8 cellular contexts compared by ENCODE assay signal in genomic region chr4:137531951-137532868, GRCh38. TPM values are rescaled to one million over a fixed set of nuclear protein-coding genes. Genes with fewer than 3 reads are reported as not detected.
A peak's percentile ranks its signal among the peaks of the same experiment; 100 is the strongest.
DNase-seq lines count a peak whose midpoint lies in the region; FAIRE-seq and TF ChIP-seq lines count a peak whose summit lies in the region.

PCDH18 (minus strand) TSS chr4:137532494; CDS start chr4:137532088, 406 bp downstream.

- H2AFZ ChIP-seq in keratinocyte (ENCODE audit: control insufficient read depth, low read length), result peak within 1 kb of the TSS; percentile 76

- dilution Hi-C loops in keratinocyte (cut with MboI; ENCODE audit: extremely low pct_ligation_motif_present, low sequenced_read_pairs), result no loop called here

- peaks cover 4% of the 10 kb centered on the region for H3K4me1 ChIP-seq in HEK293 (ENCODE audit: control insufficient read depth, insufficient read depth, low read length)
- peaks cover 3% of the 10 kb centered on the region for H3K4me1 ChIP-seq in keratinocyte (ENCODE audit: control insufficient read depth, extremely low read depth, insufficient read depth, low read length)

- peaks cover 11% of the 10 kb centered on the region for H3K27me3 ChIP-seq in keratinocyte (ENCODE audit: control insufficient read depth, extremely low read depth, insufficient read depth, low read length)

- DNase-seq in NCI-H1105 treated with DMSO at 0.1 percent for 48 hours (lab: John Stamatoyannopoulos, UW), result peak; percentile 58
- no peak for DNase-seq in NCI-H1105 (lab: John Stamatoyannopoulos, UW)
- peak; percentile 83 for DNase-seq in NCI-H748 (lab: John Stamatoyannopoulos, UW; ENCODE audit: unreplicated experiment)
- DNase-seq in cerebellar cortex (ENCODE audit: low spot score), result peak; percentile 43
- DNase-seq in keratinocyte (ENCODE audit: low read depth, low spot score), result no peak
- peak; percentile 6 for DNase-seq in stimulated activated CD4-positive, alpha-beta T cell treated with anti-CD3 and anti-CD28 coated beads, Interleukin-4, amount 100 ng/mL, for 1 hour
- DNase-seq in LoVo (ENCODE audit: low spot score), result no peak

- no peaks in the 10 kb centered on the region for H3K79me2 ChIP-seq in keratinocyte (ENCODE audit: control insufficient read depth, insufficient read depth, low read length)

- H3K27ac ChIP-seq in HEK293 (ENCODE audit: extremely low read depth, low read depth, low read length) (peak within 1 kb of the TSS; percentile 67; the same call in 1 of the 2 replicates), keratinocyte (ENCODE audit: control insufficient read depth, insufficient read depth, low read length) (no peak within 1 kb of the TSS)

- no peaks in the 10 kb centered on the region for H4K20me1 ChIP-seq in keratinocyte (ENCODE audit: control insufficient read depth, extremely low read depth, insufficient read depth, low read length)

- peak; percentile 57 for FAIRE-seq in keratinocyte (lab: Jason Lieb, UNC)

- peaks cover 3 to 25% of the 10 kb centered on the region in 2 experiments; a peak in 2 of 3 replicates for H3K36me3 ChIP-seq in HEK293 (ENCODE audit: control insufficient read depth in 2 of 2, insufficient read depth in 1 of 2, low read length in 2 of 2)
- no peaks in the 10 kb centered on the region for H3K36me3 ChIP-seq in keratinocyte (ENCODE audit: control insufficient read depth in 2 of 2, extremely low read depth in 1 of 2, insufficient read depth in 2 of 2, low read length in 2 of 2)

- H3K9me3 ChIP-seq in HEK293 (ENCODE audit: control insufficient read depth, insufficient read depth, low read depth, low read length) (no peaks in the 10 kb centered on the region), keratinocyte (ENCODE audit: control insufficient read depth, low read depth, low read length) (no peaks in the 10 kb centered on the region)

- no peak for TF ChIP-seq CTCF in HEK293 (tag by site-specific recombination; IDR thresholded peaks at IDR 0.05)
- TF ChIP-seq CTCF in keratinocyte (optimal IDR thresholded peaks at IDR 0.05 in 1 of 3, IDR thresholded peaks at IDR 0.05 in 1 of 3, conservative IDR thresholded peaks at IDR 0.05 in 1 of 3; ENCODE audit: extremely low read depth in 1 of 3, insufficient read depth in 2 of 3, low read length in 3 of 3), result no peak

- H3K4me2 ChIP-seq in keratinocyte (ENCODE audit: control insufficient read depth, extremely low read depth, insufficient read depth, low read depth, low read length), result peak within 1 kb of the TSS; percentile 59

- H3K9me1 ChIP-seq in keratinocyte (ENCODE audit: control insufficient read depth, extremely low read depth, insufficient read depth, low read length), result no peaks in the 10 kb centered on the region

- H3K4me3 ChIP-seq in HEK293 (ENCODE audit: low read depth, low read length), result peak within 1 kb of the TSS; percentile 70
- peak within 1 kb of the TSS; percentile 1 to 59 (median 26) for H3K4me3 ChIP-seq in keratinocyte (ENCODE audit: control insufficient read depth in 2 of 3, extremely low read depth in 1 of 3, insufficient read depth in 2 of 3, low read depth in 1 of 3, low read length in 3 of 3)

- POLR2A ChIA-PET in HEK293 (lab: Yijun Ruan, JAX), result interaction anchor here (0.6 to 0.9 kb wide), 3 partner anchors 27 to 500 kb away, joined by 3 read pairs; no protein-coding TSS in a partner anchor

- no peak within 1 kb of the TSS for H3K9ac ChIP-seq in keratinocyte (ENCODE audit: control insufficient read depth, extremely low read depth, insufficient read depth, low read length)

- CTCF ChIA-PET in HEK293 (lab: Yijun Ruan, JAX), result interaction anchor here (0.6 to 1.3 kb wide), 5 partner anchors 93 to 404 kb away, joined by 3 read pairs; no protein-coding TSS in a partner anchor

TF ChIP-seq in HEK293, 187 proteins besides CTCF, POLR2A, EP300 and RAD21 (continues in another document):
- peak; percentile 57; the same call in 1 of the 2 replicates for TF ChIP-seq ZNF366 (tag by site-specific recombination; conservative IDR thresholded peaks at IDR 0.05)
- no peak for TF ChIP-seq SALL2 (tag by site-specific recombination; IDR thresholded peaks at IDR 0.05; ENCODE audit: borderline replicate concordance)
- no peak for TF ChIP-seq ZSCAN23 (tag by site-specific recombination; IDR thresholded peaks at IDR 0.05)
- peak; percentile 71 for TF ChIP-seq PRDM10 (tag by site-specific recombination; IDR thresholded peaks at IDR 0.05)
- TF ChIP-seq ZNF701 (tag by site-specific recombination; IDR thresholded peaks at IDR 0.05), result no peak
- no peak for TF ChIP-seq OSR2 (tag by site-specific recombination; IDR thresholded peaks at IDR 0.05)
- TF ChIP-seq ZNF202 (tag by site-specific recombination; IDR thresholded peaks at IDR 0.05; ENCODE audit: borderline replicate concordance), result no peak
- no peak for TF ChIP-seq ZNF629 (tag by site-specific recombination; IDR thresholded peaks at IDR 0.05)
- peak; percentile 34; the same call in 1 of the 2 replicates for TF ChIP-seq ZFHX2 (tag by site-specific recombination; conservative IDR thresholded peaks at IDR 0.05)
- no peak for TF ChIP-seq PRDM6 (tag by site-specific recombination; IDR thresholded peaks at IDR 0.05)
- TF ChIP-seq ZNF423 (tag by site-specific recombination; IDR thresholded peaks at IDR 0.05), result no peak
- peak; percentile 81 for TF ChIP-seq ZBTB17 (tag by site-specific recombination; IDR thresholded peaks at IDR 0.05)
- TF ChIP-seq ZNF561 (tag by site-specific recombination; IDR thresholded peaks at IDR 0.05; ENCODE audit: borderline replicate concordance), result no peak
- TF ChIP-seq PATZ1 (tag by site-specific recombination; IDR thresholded peaks at IDR 0.05), result peak; percentile 61
- peak; percentile 50 for TF ChIP-seq EGR2 (tag by site-specific recombination; IDR thresholded peaks at IDR 0.05; ENCODE audit: low read depth)

RNA-seq across cellular contexts. Expression of gene PCDH18, which starts in this region (rescaled TPM):
- polyA plus RNA-seq in keratinocyte, result 0.02 to 0.13 TPM (median 0.08 TPM) in 3 replicates
- not detected for polyA plus RNA-seq in keratinocyte (2011; ENCODE audit: low read depth)
- 0.02 TPM in 1 of 2 replicates, not detected in the other for polyA plus RNA-seq in keratinocyte (2011; cell fraction: cytosol; rRNA removed)
- 0.03 and 0.07 TPM in 2 replicates for polyA plus RNA-seq in keratinocyte (2011; cell fraction: nucleus; rRNA removed)
- polyA plus RNA-seq in keratinocyte (2012; ENCODE audit: low replicate concordance), result 0.02 TPM in 1 of 2 replicates, not detected in the other
- 0.13 to 0.59 TPM (median 0.35 TPM) in 3 replicates for polyA minus RNA-seq in keratinocyte
- not detected for polyA minus RNA-seq in keratinocyte (2011; cell fraction: cytosol; rRNA and poly(A)+ RNA removed)
- 0.11 and 0.16 TPM in 2 replicates for polyA minus RNA-seq in keratinocyte (2011; cell fraction: nucleus; rRNA and poly(A)+ RNA removed)

Comparison
In these comparisons a context has a peak if more than half of its experiments do, and no peak if none do; other contexts are left out.
1. DNase-seq: peak in NCI-H1105 treated with DMSO at 0.1 percent for 48 hours (single experiment), NCI-H748 (single experiment), cerebellar cortex (single experiment) and stimulated activated CD4-positive, alpha-beta T cell treated with anti-CD3 and anti-CD28 coated beads, Interleukin-4, amount 100 ng/mL, for 1 hour (single experiment); none in NCI-H1105 (single experiment), keratinocyte (single experiment) and LoVo (single experiment).